11 cellular contexts compared by ENCODE assay signal in the genomic region with DNA sequence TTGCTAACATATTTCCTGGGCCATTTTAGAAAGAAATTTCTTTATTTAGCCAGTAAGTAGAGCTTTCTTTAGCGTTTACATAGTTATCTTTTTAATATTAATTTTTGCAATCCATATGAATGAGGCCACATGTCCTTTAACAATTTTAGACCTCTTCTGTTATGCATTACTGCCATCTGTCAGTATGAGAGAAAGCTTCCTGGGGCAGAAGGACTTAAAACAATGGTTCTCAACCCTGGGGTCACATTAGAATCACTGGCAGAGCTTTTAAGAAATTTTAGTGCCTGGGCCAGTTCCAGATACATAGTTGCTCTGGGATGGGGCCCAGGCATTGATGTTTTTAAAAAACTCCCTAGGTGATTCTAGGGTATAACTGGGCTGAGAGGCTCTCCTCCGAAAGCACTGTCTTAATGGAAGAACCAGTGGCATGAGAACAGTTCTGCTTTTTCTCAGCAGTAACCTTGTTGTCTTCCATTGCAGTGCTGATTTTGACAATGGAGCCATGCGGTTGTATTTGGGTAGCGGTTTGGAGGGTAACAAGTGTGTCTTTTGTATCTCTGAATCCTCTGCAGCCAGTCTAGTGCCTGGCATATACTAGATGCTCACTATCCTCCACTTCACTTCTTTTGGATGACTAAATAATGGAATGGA.
DNase-seq lines count a peak whose midpoint lies in the region; ATAC-seq, FAIRE-seq and TF ChIP-seq lines count a peak whose summit lies in the region.
"Had no signal": no experiment of that assay in that cellular context is flagged by ENCODE, and none has a peak within 500 bp of the region (broad histone marks: within the 10 kb centered on the region; RNA-seq: fewer than 3 reads in every experiment).

No MANE protein-coding gene starts in this region.

- 1% methylated on average over 4 of the region's 4 CpGs for WGBS in K562 (ENCODE audit: insufficient coverage, low coverage, missing lambda C conversion rate)
- WGBS in psoas muscle, 3 donors, result 71 to 74% (median 72%) methylated on average over 4 of the region's 4 CpGs

- peak overlapping the region; percentile 66 for H3K4me3 Mint-ChIP-seq in activated T-cell treated with anti-CD3 and anti-CD28 coated beads, Interleukin-2, amount 50 U/mL, for 24 hours
- no peak overlapping the region for H3K4me3 Mint-ChIP-seq in activated T-cell treated with anti-CD3 and anti-CD28 coated beads, Interleukin-2, amount 50 U/mL, for 4 hours
- H3K4me3 Mint-ChIP-seq: H9 had no signal

- TF ChIP-seq CTCF in NB4 (IDR thresholded peaks at IDR 0.05; ENCODE audit: low read depth, low read length), result no peak
- TF ChIP-seq CTCF in K562 (IDR thresholded peaks at IDR 0.05 in 2 of 3, conservative IDR thresholded peaks at IDR 0.05 in 1 of 3; ENCODE audit: insufficient read depth in 2 of 3, low read depth in 1 of 3, low read length in 3 of 3), result no peak
- peak; percentile 21 for TF ChIP-seq CTCF in psoas muscle (IDR thresholded peaks at IDR 0.05)

- no peak for FAIRE-seq in K562 (lab: Jason Lieb, UNC)

- ATAC-seq in activated T-cell treated with anti-CD3 and anti-CD28 coated beads, Interleukin-2, amount 50 U/mL, for 4 hours, result no peak
- ATAC-seq in K562 (no peak), psoas muscle (no peak)

- TF ChIP-seq POLR2A in NB4 (IDR thresholded peaks at IDR 0.05; ENCODE audit: extremely low read depth, insufficient read length) (no peak), K562 (conservative IDR thresholded peaks at IDR 0.05) (no peak)

- no peak overlapping the region for H2AFZ ChIP-seq in K562 (ENCODE audit: low read depth, low read length)

- peaks cover 10% of the 10 kb centered on the region for H3K4me1 Mint-ChIP-seq in activated T-cell treated with anti-CD3 and anti-CD28 coated beads, Interleukin-2, amount 50 U/mL, for 24 hours (ENCODE audit: low read depth)
- H3K4me1 Mint-ChIP-seq in activated T-cell treated with anti-CD3 and anti-CD28 coated beads, Interleukin-2, amount 50 U/mL, for 4 hours (ENCODE audit: low read depth), result peaks cover 8% of the 10 kb centered on the region

- H3K27ac ChIP-seq in K562 (ENCODE audit: extremely low read depth, low read depth, low read length), result no peak overlapping the region
- H3K27ac ChIP-seq in psoas muscle, result no peak overlapping the region
- no peak overlapping the region for H3K27ac ChIP-seq in caudate nucleus (ENCODE audit: low read depth, low read length)

- H3K4me3 ChIP-seq in NB4 (ENCODE audit: low read depth, low read length), result no peak overlapping the region
- H3K4me3 ChIP-seq in K562, result no peak overlapping the region
- H3K4me3 ChIP-seq in psoas muscle, result no peak overlapping the region

- no peak overlapping the region for H3K4me2 ChIP-seq in K562 (ENCODE audit: insufficient read depth, low read length)

- H3K27me3 Mint-ChIP-seq in activated T-cell treated with anti-CD3 and anti-CD28 coated beads, Interleukin-2, amount 50 U/mL, for 24 hours, result peaks cover 20% of the 10 kb centered on the region
- H3K27me3 Mint-ChIP-seq in activated T-cell treated with anti-CD3 and anti-CD28 coated beads, Interleukin-2, amount 50 U/mL, for 4 hours (ENCODE audit: low read depth), result peaks cover 3% of the 10 kb centered on the region

- intact Hi-C loops in K562 (cut with micrococcal nuclease) (no loop called here), psoas muscle (cut with DNase I) (no loop called here)

- no peaks in the 10 kb centered on the region for H3K9me3 Mint-ChIP-seq in activated T-cell treated with anti-CD3 and anti-CD28 coated beads, Interleukin-2, amount 50 U/mL, for 24 hours
- no peaks in the 10 kb centered on the region for H3K9me3 Mint-ChIP-seq in activated T-cell treated with anti-CD3 and anti-CD28 coated beads, Interleukin-2, amount 50 U/mL, for 4 hours

- H3K9me1 ChIP-seq in K562 (ENCODE audit: control insufficient read depth, insufficient read depth, low read length), result no peaks in the 10 kb centered on the region

- CTCF ChIA-PET in K562 (lab: Yijun Ruan, JAX; ENCODE audit: low intra/inter-chr PET ratio), result no interaction called here

- H4K20me1 ChIP-seq in K562 (replicated peaks; ENCODE audit: control insufficient read depth, insufficient read depth, low read length), result no peaks in the 10 kb centered on the region; the same call in none of the 2 replicates

- H3K9me3 ChIP-seq in K562 (replicated peaks; ENCODE audit: control insufficient read depth, insufficient read depth, low read depth, low read length) (no peaks in the 10 kb centered on the region), psoas muscle (peaks cover 7% of the 10 kb centered on the region)

- H3K36me3 ChIP-seq in K562 (ENCODE audit: control insufficient read depth, insufficient read depth, low read length) (no peaks in the 10 kb centered on the region), psoas muscle (ENCODE audit: insufficient read depth in 1 of 2, low read depth in 1 of 2) (no peaks in the 10 kb centered on the region)

- TF ChIP-seq RAD21 in K562 (CRISPR knock-in tag; conservative IDR thresholded peaks at IDR 0.05 in 1 of 2, IDR thresholded peaks at IDR 0.05 in 1 of 2), result no peak

- TF ChIP-seq EP300 in K562 (IDR thresholded peaks at IDR 0.05; ENCODE audit: low read length), result no peak

- H3K36me3 Mint-ChIP-seq in activated T-cell treated with anti-CD3 and anti-CD28 coated beads, Interleukin-2, amount 50 U/mL, for 24 hours (ENCODE audit: low read depth), result no peaks in the 10 kb centered on the region
- H3K36me3 Mint-ChIP-seq in activated T-cell treated with anti-CD3 and anti-CD28 coated beads, Interleukin-2, amount 50 U/mL, for 4 hours (ENCODE audit: insufficient read depth), result no peaks in the 10 kb centered on the region

- no TSS peak for BruUV-seq in K562 (replicated peaks; lab: Mats Ljungman, UMichigan)

- in situ Hi-C loops in K562 (cut with MboI), result no loop called here

- DNase-seq in activated T-cell treated with anti-CD3 and anti-CD28 coated beads, Interleukin-2, amount 50 U/mL, for 24 hours, result no peak
- no peak for DNase-seq in activated T-cell treated with anti-CD3 and anti-CD28 coated beads, Interleukin-2, amount 50 U/mL, for 4 hours
- DNase-seq in NB4 (ENCODE audit: low read depth) (peak; percentile 19), K562 (ENCODE audit: extremely low read depth in 1 of 4, low spot score in 3 of 4) (no peak), psoas muscle (no peak), caudate nucleus (lab: John Stamatoyannopoulos, UW) (no peak), GDM1 (lab: John Stamatoyannopoulos, UW) (no peak)
- no peak for DNase-seq in activated naive CD4-positive, alpha-beta T cell (lab: John Stamatoyannopoulos, UW)
- DNase-seq: anterior cingulate cortex, H9, mesendoderm had no signal

- H3K27ac Mint-ChIP-seq in activated T-cell treated with anti-CD3 and anti-CD28 coated beads, Interleukin-2, amount 50 U/mL, for 24 hours, result no peak overlapping the region

- no peaks in the 10 kb centered on the region for H3K4me1 ChIP-seq in K562 (replicated peaks in 1 of 2; ENCODE audit: control insufficient read depth in 2 of 2, insufficient read depth in 2 of 2, low read length in 2 of 2)
- peaks cover 8% of the 10 kb centered on the region for H3K4me1 ChIP-seq in psoas muscle

- H3K27me3 ChIP-seq in K562 (ENCODE audit: control insufficient read depth in 2 of 2, insufficient read depth in 2 of 2, low read length in 2 of 2) (peaks cover 0 to 3% of the 10 kb centered on the region in 2 experiments; a peak in 1 of 5 replicates), psoas muscle (ENCODE audit: insufficient read depth in 3 of 3, low read length in 2 of 3) (no peaks in the 10 kb centered on the region)

- H3K79me2 ChIP-seq in K562 (ENCODE audit: control insufficient read depth, insufficient read depth, low read length), result no peaks in the 10 kb centered on the region

- no peak overlapping the region for H3K9ac ChIP-seq in K562 (ENCODE audit: insufficient read depth in 1 of 2, low read depth in 2 of 2, low read length in 2 of 2)

- POLR2A ChIA-PET in K562 (lab: Yijun Ruan, JAX), result no interaction called here

TF ChIP-seq in K562, 482 proteins besides CTCF, POLR2A, EP300 and RAD21:
- no peak for TF ChIP-seq CEBPG (CRISPR knock-in tag; IDR thresholded peaks at IDR 0.05)
- peak in 1 of 2 experiments; percentile 6; a peak in 1 of 4 replicates for TF ChIP-seq CEBPG (tag; conservative IDR thresholded peaks at IDR 0.05 in 1 of 2, IDR thresholded peaks at IDR 0.05 in 1 of 2)
- TF ChIP-seq CEBPB (tag; IDR thresholded peaks at IDR 0.05), result peak; percentile 4; the same call in 1 of the 2 replicates
- TF ChIP-seq ZNF766 (CRISPR knock-in tag; conservative IDR thresholded peaks at IDR 0.05), result no peak
- TF ChIP-seq ZNF165 (CRISPR knock-in tag; IDR thresholded peaks at IDR 0.05; ENCODE audit: borderline replicate concordance), result no peak
